Comparison of ENCODE assay signal across 1 cellular context in the genomic region with DNA sequence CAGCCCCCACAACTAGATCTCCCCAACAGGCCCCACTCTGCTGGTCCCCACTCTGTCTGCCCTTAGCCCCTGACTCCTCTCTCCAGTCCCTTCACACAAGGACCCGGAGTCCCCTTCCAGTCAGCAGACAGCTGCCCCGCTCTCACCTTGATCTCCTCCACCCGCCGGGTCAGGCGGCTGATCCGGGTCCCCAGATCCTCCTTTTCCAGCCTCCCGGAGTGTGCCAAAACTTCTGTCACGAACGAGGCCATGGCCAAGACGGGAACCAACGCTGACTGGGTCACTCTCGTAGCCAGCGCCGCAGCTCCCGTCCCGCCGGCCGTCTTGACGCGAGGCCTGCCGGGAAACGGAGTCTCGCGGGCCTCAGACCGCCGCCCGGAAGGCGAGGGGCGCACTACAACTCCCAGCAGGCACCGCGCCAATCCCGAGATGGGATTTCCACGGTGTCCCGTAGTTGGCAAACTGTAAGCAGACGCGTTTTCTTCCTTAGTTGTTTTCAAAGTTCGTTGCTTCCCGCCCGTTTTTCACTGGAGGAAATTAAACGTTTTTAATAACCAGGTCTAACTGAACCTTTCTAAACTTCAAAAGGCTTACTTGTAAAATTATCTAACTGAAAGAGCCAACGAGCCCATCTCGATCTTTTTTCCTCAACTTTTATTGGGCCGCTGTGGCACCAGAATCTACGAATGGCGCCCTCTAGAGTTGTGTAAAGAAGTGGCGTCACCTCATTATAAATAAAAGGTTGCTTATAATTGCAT.
TF ChIP-seq lines count a peak whose summit lies in the region.

A gene with protein sequence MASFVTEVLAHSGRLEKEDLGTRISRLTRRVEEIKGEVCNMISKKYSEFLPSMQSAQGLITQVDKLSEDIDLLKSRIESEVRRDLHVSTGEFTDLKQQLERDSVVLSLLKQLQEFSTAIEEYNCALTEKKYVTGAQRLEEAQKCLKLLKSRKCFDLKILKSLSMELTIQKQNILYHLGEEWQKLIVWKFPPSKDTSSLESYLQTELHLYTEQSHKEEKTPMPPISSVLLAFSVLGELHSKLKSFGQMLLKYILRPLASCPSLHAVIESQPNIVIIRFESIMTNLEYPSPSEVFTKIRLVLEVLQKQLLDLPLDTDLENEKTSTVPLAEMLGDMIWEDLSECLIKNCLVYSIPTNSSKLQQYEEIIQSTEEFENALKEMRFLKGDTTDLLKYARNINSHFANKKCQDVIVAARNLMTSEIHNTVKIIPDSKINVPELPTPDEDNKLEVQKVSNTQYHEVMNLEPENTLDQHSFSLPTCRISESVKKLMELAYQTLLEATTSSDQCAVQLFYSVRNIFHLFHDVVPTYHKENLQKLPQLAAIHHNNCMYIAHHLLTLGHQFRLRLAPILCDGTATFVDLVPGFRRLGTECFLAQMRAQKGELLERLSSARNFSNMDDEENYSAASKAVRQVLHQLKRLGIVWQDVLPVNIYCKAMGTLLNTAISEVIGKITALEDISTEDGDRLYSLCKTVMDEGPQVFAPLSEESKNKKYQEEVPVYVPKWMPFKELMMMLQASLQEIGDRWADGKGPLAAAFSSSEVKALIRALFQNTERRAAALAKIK (minus strand): TSS at position 277 of the 758 bp plus-strand sequence. CDS start 26 bp downstream, at position 251.

TF ChIP-seq in K562, 482 proteins besides CTCF, POLR2A, EP300 and RAD21 (continued from another document and continues in another):
- TF ChIP-seq, protein P1, sequence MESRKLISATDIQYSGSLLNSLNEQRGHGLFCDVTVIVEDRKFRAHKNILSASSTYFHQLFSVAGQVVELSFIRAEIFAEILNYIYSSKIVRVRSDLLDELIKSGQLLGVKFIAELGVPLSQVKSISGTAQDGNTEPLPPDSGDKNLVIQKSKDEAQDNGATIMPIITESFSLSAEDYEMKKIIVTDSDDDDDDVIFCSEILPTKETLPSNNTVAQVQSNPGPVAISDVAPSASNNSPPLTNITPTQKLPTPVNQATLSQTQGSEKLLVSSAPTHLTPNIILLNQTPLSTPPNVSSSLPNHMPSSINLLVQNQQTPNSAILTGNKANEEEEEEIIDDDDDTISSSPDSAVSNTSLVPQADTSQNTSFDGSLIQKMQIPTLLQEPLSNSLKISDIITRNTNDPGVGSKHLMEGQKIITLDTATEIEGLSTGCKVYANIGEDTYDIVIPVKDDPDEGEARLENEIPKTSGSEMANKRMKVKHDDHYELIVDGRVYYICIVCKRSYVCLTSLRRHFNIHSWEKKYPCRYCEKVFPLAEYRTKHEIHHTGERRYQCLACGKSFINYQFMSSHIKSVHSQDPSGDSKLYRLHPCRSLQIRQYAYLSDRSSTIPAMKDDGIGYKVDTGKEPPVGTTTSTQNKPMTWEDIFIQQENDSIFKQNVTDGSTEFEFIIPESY (CRISPR knock-in tag; IDR thresholded peaks at IDR 0.05): no peak
- no peak for TF ChIP-seq JUND (IDR thresholded peaks at IDR 0.05; ENCODE audit: borderline replicate concordance, low read depth, low read length)
- peak; percentile 65; the same call in 2 of the 3 replicates for TF ChIP-seq JUND (tag; IDR thresholded peaks at IDR 0.05; ENCODE audit: borderline replicate concordance, low read depth, low read length)
- TF ChIP-seq ARNT (IDR thresholded peaks at IDR 0.05): peak; percentile 38 to 74; a peak in 3 of 4 replicates
- TF ChIP-seq EP400 (IDR thresholded peaks at IDR 0.05): peak; percentile 76
- TF ChIP-seq MAZ (CRISPR knock-in tag; conservative IDR thresholded peaks at IDR 0.05 in 1 of 2, IDR thresholded peaks at IDR 0.05 in 1 of 2): 0 out of 4 replicates have a peak, but pooled peaks of 1 of the 2 experiments have one; percentile 55
- TF ChIP-seq CC2D1A (IDR thresholded peaks at IDR 0.05): no peak
- TF ChIP-seq SRSF7 (optimal IDR thresholded peaks at IDR 0.05; ENCODE audit: low read depth, low read length): no peak
- no peak for TF ChIP-seq ZNF232 (CRISPR knock-in tag; IDR thresholded peaks at IDR 0.05)
- TF ChIP-seq HDGF (IDR thresholded peaks at IDR 0.05): peak; percentile 60; the same call in 1 of the 2 replicates
- TF ChIP-seq ZNF695 (CRISPR knock-in tag; IDR thresholded peaks at IDR 0.05): no peak
- TF ChIP-seq, protein P2, sequence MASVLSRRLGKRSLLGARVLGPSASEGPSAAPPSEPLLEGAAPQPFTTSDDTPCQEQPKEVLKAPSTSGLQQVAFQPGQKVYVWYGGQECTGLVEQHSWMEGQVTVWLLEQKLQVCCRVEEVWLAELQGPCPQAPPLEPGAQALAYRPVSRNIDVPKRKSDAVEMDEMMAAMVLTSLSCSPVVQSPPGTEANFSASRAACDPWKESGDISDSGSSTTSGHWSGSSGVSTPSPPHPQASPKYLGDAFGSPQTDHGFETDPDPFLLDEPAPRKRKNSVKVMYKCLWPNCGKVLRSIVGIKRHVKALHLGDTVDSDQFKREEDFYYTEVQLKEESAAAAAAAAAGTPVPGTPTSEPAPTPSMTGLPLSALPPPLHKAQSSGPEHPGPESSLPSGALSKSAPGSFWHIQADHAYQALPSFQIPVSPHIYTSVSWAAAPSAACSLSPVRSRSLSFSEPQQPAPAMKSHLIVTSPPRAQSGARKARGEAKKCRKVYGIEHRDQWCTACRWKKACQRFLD (CRISPR knock-in tag; IDR thresholded peaks at IDR 0.05): no peak
- TF ChIP-seq, protein P3, sequence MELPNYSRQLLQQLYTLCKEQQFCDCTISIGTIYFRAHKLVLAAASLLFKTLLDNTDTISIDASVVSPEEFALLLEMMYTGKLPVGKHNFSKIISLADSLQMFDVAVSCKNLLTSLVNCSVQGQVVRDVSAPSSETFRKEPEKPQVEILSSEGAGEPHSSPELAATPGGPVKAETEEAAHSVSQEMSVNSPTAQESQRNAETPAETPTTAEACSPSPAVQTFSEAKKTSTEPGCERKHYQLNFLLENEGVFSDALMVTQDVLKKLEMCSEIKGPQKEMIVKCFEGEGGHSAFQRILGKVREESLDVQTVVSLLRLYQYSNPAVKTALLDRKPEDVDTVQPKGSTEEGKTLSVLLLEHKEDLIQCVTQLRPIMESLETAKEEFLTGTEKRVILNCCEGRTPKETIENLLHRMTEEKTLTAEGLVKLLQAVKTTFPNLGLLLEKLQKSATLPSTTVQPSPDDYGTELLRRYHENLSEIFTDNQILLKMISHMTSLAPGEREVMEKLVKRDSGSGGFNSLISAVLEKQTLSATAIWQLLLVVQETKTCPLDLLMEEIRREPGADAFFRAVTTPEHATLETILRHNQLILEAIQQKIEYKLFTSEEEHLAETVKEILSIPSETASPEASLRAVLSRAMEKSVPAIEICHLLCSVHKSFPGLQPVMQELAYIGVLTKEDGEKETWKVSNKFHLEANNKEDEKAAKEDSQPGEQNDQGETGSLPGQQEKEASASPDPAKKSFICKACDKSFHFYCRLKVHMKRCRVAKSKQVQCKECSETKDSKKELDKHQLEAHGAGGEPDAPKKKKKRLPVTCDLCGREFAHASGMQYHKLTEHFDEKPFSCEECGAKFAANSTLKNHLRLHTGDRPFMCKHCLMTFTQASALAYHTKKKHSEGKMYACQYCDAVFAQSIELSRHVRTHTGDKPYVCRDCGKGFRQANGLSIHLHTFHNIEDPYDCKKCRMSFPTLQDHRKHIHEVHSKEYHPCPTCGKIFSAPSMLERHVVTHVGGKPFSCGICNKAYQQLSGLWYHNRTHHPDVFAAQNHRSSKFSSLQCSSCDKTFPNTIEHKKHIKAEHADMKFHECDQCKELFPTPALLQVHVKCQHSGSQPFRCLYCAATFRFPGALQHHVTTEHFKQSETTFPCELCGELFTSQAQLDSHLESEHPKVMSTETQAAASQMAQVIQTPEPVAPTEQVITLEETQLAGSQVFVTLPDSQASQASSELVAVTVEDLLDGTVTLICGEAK (IDR thresholded peaks at IDR 0.05): peak; percentile 67
- TF ChIP-seq, protein P3 (CRISPR knock-in tag; IDR thresholded peaks at IDR 0.05): no peak
- TF ChIP-seq PML (IDR thresholded peaks at IDR 0.05; ENCODE audit: low read length): peak; percentile 24; the same call in 1 of the 2 replicates
- TF ChIP-seq NRF1 (conservative IDR thresholded peaks at IDR 0.05 in 1 of 2, IDR thresholded peaks at IDR 0.05 in 1 of 2): peak; percentile 54 to 69; a peak in 3 of 4 replicates
- TF ChIP-seq, protein P4, sequence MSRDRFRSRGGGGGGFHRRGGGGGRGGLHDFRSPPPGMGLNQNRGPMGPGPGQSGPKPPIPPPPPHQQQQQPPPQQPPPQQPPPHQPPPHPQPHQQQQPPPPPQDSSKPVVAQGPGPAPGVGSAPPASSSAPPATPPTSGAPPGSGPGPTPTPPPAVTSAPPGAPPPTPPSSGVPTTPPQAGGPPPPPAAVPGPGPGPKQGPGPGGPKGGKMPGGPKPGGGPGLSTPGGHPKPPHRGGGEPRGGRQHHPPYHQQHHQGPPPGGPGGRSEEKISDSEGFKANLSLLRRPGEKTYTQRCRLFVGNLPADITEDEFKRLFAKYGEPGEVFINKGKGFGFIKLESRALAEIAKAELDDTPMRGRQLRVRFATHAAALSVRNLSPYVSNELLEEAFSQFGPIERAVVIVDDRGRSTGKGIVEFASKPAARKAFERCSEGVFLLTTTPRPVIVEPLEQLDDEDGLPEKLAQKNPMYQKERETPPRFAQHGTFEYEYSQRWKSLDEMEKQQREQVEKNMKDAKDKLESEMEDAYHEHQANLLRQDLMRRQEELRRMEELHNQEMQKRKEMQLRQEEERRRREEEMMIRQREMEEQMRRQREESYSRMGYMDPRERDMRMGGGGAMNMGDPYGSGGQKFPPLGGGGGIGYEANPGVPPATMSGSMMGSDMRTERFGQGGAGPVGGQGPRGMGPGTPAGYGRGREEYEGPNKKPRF (IDR thresholded peaks at IDR 0.05; ENCODE audit: low read depth, low read length): no peak
- peak; percentile 73; the same call in 1 of the 2 replicates for TF ChIP-seq ZNF12 (CRISPR knock-in tag; IDR thresholded peaks at IDR 0.05)
- TF ChIP-seq, protein P5, sequence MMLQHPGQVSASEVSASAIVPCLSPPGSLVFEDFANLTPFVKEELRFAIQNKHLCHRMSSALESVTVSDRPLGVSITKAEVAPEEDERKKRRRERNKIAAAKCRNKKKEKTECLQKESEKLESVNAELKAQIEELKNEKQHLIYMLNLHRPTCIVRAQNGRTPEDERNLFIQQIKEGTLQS (IDR thresholded peaks at IDR 0.05): peak; percentile 47; the same call in 1 of the 2 replicates
- TF ChIP-seq, protein P5 (CRISPR knock-in tag; conservative IDR thresholded peaks at IDR 0.05): peak; percentile 72
- peak; percentile 42; the same call in 1 of the 2 replicates for TF ChIP-seq GATAD2B (IDR thresholded peaks at IDR 0.05; ENCODE audit: borderline replicate concordance)
- TF ChIP-seq, protein P6, sequence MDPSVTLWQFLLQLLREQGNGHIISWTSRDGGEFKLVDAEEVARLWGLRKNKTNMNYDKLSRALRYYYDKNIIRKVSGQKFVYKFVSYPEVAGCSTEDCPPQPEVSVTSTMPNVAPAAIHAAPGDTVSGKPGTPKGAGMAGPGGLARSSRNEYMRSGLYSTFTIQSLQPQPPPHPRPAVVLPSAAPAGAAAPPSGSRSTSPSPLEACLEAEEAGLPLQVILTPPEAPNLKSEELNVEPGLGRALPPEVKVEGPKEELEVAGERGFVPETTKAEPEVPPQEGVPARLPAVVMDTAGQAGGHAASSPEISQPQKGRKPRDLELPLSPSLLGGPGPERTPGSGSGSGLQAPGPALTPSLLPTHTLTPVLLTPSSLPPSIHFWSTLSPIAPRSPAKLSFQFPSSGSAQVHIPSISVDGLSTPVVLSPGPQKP (CRISPR knock-in tag; IDR thresholded peaks at IDR 0.05): no peak
- TF ChIP-seq BHLHE40 (IDR thresholded peaks at IDR 0.05; ENCODE audit: low read length): peak; percentile 21; the same call in 1 of the 2 replicates
- TF ChIP-seq, protein P7, sequence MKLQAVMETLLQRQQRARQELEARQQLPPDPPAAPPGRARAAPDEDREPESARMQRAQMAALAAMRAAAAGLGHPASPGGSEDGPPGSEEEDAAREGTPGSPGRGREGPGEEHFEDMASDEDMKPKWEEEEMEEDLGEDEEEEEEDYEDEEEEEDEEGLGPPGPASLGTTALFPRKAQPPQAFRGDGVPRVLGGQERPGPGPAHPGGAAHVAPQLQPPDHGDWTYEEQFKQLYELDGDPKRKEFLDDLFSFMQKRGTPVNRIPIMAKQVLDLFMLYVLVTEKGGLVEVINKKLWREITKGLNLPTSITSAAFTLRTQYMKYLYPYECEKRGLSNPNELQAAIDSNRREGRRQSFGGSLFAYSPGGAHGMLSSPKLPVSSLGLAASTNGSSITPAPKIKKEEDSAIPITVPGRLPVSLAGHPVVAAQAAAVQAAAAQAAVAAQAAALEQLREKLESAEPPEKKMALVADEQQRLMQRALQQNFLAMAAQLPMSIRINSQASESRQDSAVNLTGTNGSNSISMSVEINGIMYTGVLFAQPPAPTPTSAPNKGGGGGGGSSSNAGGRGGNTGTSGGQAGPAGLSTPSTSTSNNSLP (IDR thresholded peaks at IDR 0.05; ENCODE audit: borderline replicate concordance, low read depth, low read length): peak; percentile 87
- no peak for TF ChIP-seq ESRRA (IDR thresholded peaks at IDR 0.05; ENCODE audit: borderline replicate concordance, low read depth)
- no peak for TF ChIP-seq ELF4 (CRISPR knock-in tag; IDR thresholded peaks at IDR 0.05)
- TF ChIP-seq, protein P8, sequence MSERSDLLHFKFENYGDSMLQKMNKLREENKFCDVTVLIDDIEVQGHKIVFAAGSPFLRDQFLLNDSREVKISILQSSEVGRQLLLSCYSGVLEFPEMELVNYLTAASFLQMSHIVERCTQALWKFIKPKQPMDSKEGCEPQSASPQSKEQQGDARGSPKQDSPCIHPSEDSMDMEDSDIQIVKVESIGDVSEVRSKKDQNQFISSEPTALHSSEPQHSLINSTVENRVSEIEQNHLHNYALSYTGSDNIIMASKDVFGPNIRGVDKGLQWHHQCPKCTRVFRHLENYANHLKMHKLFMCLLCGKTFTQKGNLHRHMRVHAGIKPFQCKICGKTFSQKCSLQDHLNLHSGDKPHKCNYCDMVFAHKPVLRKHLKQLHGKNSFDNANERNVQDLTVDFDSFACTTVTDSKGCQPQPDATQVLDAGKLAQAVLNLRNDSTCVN (CRISPR knock-in tag; IDR thresholded peaks at IDR 0.05): 0 out of 2 replicates have a peak, but pooled peaks have one; percentile 39
